ENCODE assay signal across 8 cellular contexts in the genomic region with DNA sequence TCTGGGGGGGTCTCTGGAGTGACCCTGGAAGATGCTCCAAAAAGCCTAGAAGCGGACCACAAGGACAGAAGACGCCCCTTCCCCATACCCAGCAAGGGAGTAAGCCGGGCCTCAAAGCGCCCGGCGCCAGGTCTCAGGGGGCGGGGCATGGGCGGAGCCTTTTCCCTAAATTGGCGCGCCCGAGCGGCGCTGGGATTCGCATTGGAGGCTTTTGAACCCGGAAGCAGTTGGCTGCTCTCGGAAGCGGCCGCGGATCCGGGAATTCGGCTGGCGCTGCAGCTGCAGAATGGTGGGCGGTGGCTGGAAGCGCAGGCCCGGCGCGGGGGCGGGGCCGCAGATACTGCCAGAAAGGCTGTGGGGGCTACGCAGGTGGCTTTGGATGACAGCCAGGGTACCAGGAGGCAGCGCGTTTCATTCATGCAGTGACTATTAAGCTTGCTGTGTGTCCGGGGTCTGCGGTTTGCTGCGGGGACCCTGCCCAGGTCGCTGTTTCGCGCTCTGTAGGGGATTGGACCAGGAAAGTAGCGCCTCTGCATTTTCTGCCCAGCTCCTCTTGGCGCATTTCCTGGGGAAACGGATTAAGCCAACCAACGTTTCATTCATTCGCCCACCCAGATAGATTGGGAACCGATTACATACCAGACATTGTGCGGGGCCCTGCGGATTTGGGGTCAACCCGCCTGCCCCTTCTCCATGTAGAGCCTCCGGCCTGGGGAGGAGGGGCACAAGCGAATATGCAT.
DNase-seq lines count a peak whose midpoint lies in the region; ATAC-seq, FAIRE-seq and TF ChIP-seq lines count a peak whose summit lies in the region.

No MANE protein-coding gene starts in this region.

- peak overlapping the region; percentile 100 for H4K8ac ChIP-seq in mesenchymal stem cell (ENCODE audit: low read length)

- no peak overlapping the region for H3K23ac ChIP-seq in mesenchymal stem cell (ENCODE audit: low read length in 2 of 2)

- H2AK5ac ChIP-seq in mesenchymal stem cell (ENCODE audit: low read length, severe bottlenecking), result no peak overlapping the region

- H3K79me2 ChIP-seq in endothelial cell of umbilical vein (ENCODE audit: control insufficient read depth, insufficient read depth, low read length), result no peaks in the 10 kb centered on the region

- CTCF ChIA-PET in endothelial cell of umbilical vein (lab: Charles Lee), result no interaction called here

- peak overlapping the region; percentile 40 for H2BK15ac ChIP-seq in mesenchymal stem cell (ENCODE audit: low read depth, poor library complexity, severe bottlenecking)

- H3K36me3 ChIP-seq in endothelial cell of umbilical vein (ENCODE audit: control insufficient read depth in 2 of 2, extremely low read depth in 1 of 2, insufficient read depth in 2 of 2, low read length in 2 of 2) (no peaks in the 10 kb centered on the region), mesenchymal stem cell (ENCODE audit: control insufficient read depth in 1 of 2, insufficient read depth in 2 of 2, low read depth in 1 of 2, low read length in 2 of 2) (no peaks in the 10 kb centered on the region)

- H2AFZ ChIP-seq in endothelial cell of umbilical vein (ENCODE audit: low read depth, low read length), result peak overlapping the region; percentile 91
- H2AFZ ChIP-seq in mesenchymal stem cell (ENCODE audit: low read depth, low read length), result peak overlapping the region; percentile 91

- no peaks in the 10 kb centered on the region for H4K20me1 ChIP-seq in endothelial cell of umbilical vein (replicated peaks; ENCODE audit: control insufficient read depth, extremely low read depth, insufficient read depth, low read length)

- peak overlapping the region; percentile 90 for H4K91ac ChIP-seq in mesenchymal stem cell (ENCODE audit: low read length)

- peak overlapping the region; percentile 72 to 75 for H3K18ac ChIP-seq in mesenchymal stem cell (ENCODE audit: low read depth in 1 of 2, low read length in 2 of 2)

- no peak overlapping the region for H2BK5ac ChIP-seq in mesenchymal stem cell (ENCODE audit: low read depth, low read length, poor library complexity, severe bottlenecking)

- no peaks in the 10 kb centered on the region for H3K27me3 ChIP-seq in endothelial cell of umbilical vein (ENCODE audit: control insufficient read depth in 2 of 2, insufficient read depth in 2 of 2, low read length in 2 of 2)
- no peaks in the 10 kb centered on the region for H3K27me3 ChIP-seq in mesenchymal stem cell (ENCODE audit: control insufficient read depth in 1 of 2, insufficient read depth in 1 of 2, low read length in 2 of 2)

- H3K4me1 ChIP-seq in endothelial cell of umbilical vein (ENCODE audit: control insufficient read depth, extremely low read depth, insufficient read depth, low read length) (peaks cover 15% of the 10 kb centered on the region), mesenchymal stem cell (ENCODE audit: control insufficient read depth, insufficient read depth, low read depth, low read length) (no peaks in the 10 kb centered on the region)

- peak overlapping the region; percentile 33 to 69 (median 45) for H3K4me3 ChIP-seq in endothelial cell of umbilical vein (replicated peaks in 1 of 3; ENCODE audit: insufficient read depth in 1 of 3, low read depth in 1 of 3, low read length in 3 of 3)
- peak overlapping the region; percentile 76 to 90 for H3K4me3 ChIP-seq in mesenchymal stem cell (ENCODE audit: insufficient read depth in 1 of 2, low read depth in 1 of 2, low read length in 2 of 2)

- peak; percentile 62 for TF ChIP-seq POLR2A in endothelial cell of umbilical vein (IDR thresholded peaks at IDR 0.05; ENCODE audit: low read depth, low read length)

- peak overlapping the region; percentile 27 for H2BK120ac ChIP-seq in mesenchymal stem cell (ENCODE audit: low read depth, low read length)

- FAIRE-seq in endothelial cell of umbilical vein (lab: Jason Lieb, UNC), result peak; percentile 87

- H3K79me1 ChIP-seq in mesenchymal stem cell (replicated peaks; ENCODE audit: low read length, poor library complexity, severe bottlenecking), result no peaks in the 10 kb centered on the region

- H3K9me3 ChIP-seq in endothelial cell of umbilical vein (replicated peaks; ENCODE audit: control insufficient read depth, insufficient read depth, low read length), result no peaks in the 10 kb centered on the region
- H3K9me3 ChIP-seq in mesenchymal stem cell (ENCODE audit: control insufficient read depth, low read length), result no peaks in the 10 kb centered on the region

- H3K14ac ChIP-seq in mesenchymal stem cell (ENCODE audit: low read length in 2 of 2), result peak overlapping the region in 1 of 2 experiments; percentile 93

- H3K4me2 ChIP-seq in endothelial cell of umbilical vein (ENCODE audit: insufficient read depth, low read length), result peak overlapping the region; percentile 77
- peak overlapping the region; percentile 86 for H3K4me2 ChIP-seq in mesenchymal stem cell (ENCODE audit: low read length, poor library complexity, severe bottlenecking)

- ATAC-seq in GM18909 (IDR thresholded peaks at IDR 0.05; ENCODE audit: poor library complexity, unreplicated experiment) (peak; percentile 55), HG02885 (IDR thresholded peaks at IDR 0.05; ENCODE audit: poor library complexity, unreplicated experiment) (no peak)

- TSS peak; percentile 92 for BruUV-seq in endothelial cell of umbilical vein (replicated peaks; lab: Mats Ljungman, UMichigan)

- intact Hi-C loops in endothelial cell of umbilical vein (cut with micrococcal nuclease), result loop anchor here (1.0 to 10.0 kb wide), 4 partner anchors 79 to 429 kb away; a partner anchor contains a TSS

- H3K9me1 ChIP-seq in endothelial cell of umbilical vein (replicated peaks; ENCODE audit: control insufficient read depth, extremely low read depth, insufficient read depth, low read length), result no peaks in the 10 kb centered on the region

- H3K9ac ChIP-seq in endothelial cell of umbilical vein (replicated peaks; ENCODE audit: extremely low read depth, insufficient read depth, low read length) (peak overlapping the region; percentile 85), mesenchymal stem cell (ENCODE audit: low read length) (peak overlapping the region; percentile 95)

- H2BK12ac ChIP-seq in mesenchymal stem cell (ENCODE audit: low read length in 2 of 2), result peak overlapping the region; percentile 24 to 83

- H3K27ac ChIP-seq in endothelial cell of umbilical vein (ENCODE audit: insufficient read depth, low read depth, low read length) (peak overlapping the region; percentile 88), mesenchymal stem cell (ENCODE audit: low read length, poor library complexity, severe bottlenecking) (no peak overlapping the region)

- POLR2A ChIA-PET in endothelial cell of umbilical vein (lab: Charles Lee), result no interaction called here

- TF ChIP-seq CTCF in endothelial cell of umbilical vein (IDR thresholded peaks at IDR 0.05; ENCODE audit: extremely low read depth in 1 of 2, insufficient read depth in 1 of 2, low read depth in 1 of 2, low read length in 2 of 2), result no peak

- peak; percentile 85 to 95 for DNase-seq in NCI-H446 (lab: John Stamatoyannopoulos, UW)
- DNase-seq in activated CD8-positive, alpha-beta memory T cell treated with anti-CD3 and anti-CD28 coated beads for 48 hours (ENCODE audit: low read depth in 2 of 3, low spot score in 2 of 3), result peak; percentile 1 to 10 (median 3)
- peak; percentile 84 for DNase-seq in endothelial cell of umbilical vein (ENCODE audit: low read depth, low spot score)
- DNase-seq in mesenchymal stem cell, result peak; percentile 77
- peak; percentile 46 to 63 for DNase-seq in stimulated activated CD4-positive, alpha-beta T cell treated with anti-CD3 and anti-CD28 coated beads, Interleukin-4, amount 100 ng/mL, for 4 hours
- DNase-seq in NOMO-1 treated with dmso at 0.1 percent for 144 hours (lab: John Stamatoyannopoulos, UW; ENCODE audit: unreplicated experiment), result no peak

- 11% methylated on average over 48 of the region's 49 CpGs for WGBS in mesenchymal stem cell

- H3K4ac ChIP-seq in mesenchymal stem cell (ENCODE audit: low read depth in 1 of 2, low read length in 2 of 2), result peak overlapping the region; percentile 66 to 95

- dilution Hi-C loops in endothelial cell of umbilical vein (cut with MboI; ENCODE audit: extremely low pct_ligation_motif_present, low sequenced_read_pairs), result no loop called here

TF ChIP-seq in endothelial cell of umbilical vein, 7 proteins besides CTCF, POLR2A, EP300 and RAD21:
- TF ChIP-seq POLR2AphosphoS5 (IDR thresholded peaks at IDR 0.05; ENCODE audit: insufficient read depth, low read depth, low read length) (peak; percentile 64), JUN (IDR thresholded peaks at IDR 0.05; ENCODE audit: borderline replicate concordance, insufficient read depth, insufficient read length, low read depth) (no peak), FOS (IDR thresholded peaks at IDR 0.05; ENCODE audit: borderline replicate concordance, insufficient read depth, low read length) (no peak), EZH2 (IDR thresholded peaks at IDR 0.05; ENCODE audit: borderline replicate concordance, low read depth, low read length, severe bottlenecking) (no peak), GATA2 (IDR thresholded peaks at IDR 0.05; ENCODE audit: insufficient read depth, insufficient read length, low read depth, low read length) (peak; percentile 37), MYC (IDR thresholded peaks at IDR 0.05; ENCODE audit: low read depth, low read length) (no peak)
- TF ChIP-seq, protein P1, sequence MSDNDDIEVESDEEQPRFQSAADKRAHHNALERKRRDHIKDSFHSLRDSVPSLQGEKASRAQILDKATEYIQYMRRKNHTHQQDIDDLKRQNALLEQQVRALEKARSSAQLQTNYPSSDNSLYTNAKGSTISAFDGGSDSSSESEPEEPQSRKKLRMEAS (IDR thresholded peaks at IDR 0.05; ENCODE audit: insufficient read depth, insufficient read length), result no peak
